Comparison of ENCODE assay signal across 8 cellular contexts in the genomic region with DNA sequence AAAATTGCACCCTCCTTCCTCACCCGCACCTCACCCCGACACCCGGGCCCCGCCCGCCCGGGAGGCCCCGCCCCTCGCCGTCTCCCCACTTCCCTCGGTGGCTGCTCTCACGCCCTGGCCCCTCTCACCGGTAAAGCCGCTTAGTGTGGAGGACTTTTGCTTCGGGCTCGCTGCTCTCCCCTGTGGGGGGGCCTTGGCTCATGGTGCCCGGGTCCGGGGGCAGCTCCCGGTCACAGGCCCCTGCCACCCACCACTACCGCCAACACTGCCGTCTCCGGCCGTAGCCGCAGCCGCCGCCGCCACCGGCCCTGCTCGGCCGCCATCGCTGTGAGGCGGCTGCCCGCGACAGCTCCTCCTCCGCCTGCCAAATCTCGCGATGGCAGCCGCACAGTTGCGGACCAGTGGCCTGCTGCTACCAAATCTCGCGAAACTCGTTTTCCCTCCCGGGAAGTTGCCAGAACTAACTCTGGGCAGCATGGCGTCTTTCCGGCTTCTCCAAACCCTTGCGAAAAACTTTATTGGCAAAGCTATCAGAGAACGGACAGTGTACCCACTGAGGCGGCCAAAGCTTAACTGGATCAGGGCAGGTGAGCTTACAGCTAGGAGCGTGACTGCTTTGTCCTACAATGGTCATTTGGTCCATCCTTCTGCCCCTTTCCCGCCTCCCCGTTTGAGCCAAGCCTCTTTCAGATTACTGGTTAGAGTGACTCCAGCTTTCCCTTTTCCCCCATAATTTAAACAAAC. TPM values are rescaled to one million over a fixed set of nuclear protein-coding genes. Genes with fewer than 3 reads are reported as not detected.
DNase-seq lines count a peak whose midpoint lies in the region; ATAC-seq, FAIRE-seq and TF ChIP-seq lines count a peak whose summit lies in the region.

A gene with protein sequence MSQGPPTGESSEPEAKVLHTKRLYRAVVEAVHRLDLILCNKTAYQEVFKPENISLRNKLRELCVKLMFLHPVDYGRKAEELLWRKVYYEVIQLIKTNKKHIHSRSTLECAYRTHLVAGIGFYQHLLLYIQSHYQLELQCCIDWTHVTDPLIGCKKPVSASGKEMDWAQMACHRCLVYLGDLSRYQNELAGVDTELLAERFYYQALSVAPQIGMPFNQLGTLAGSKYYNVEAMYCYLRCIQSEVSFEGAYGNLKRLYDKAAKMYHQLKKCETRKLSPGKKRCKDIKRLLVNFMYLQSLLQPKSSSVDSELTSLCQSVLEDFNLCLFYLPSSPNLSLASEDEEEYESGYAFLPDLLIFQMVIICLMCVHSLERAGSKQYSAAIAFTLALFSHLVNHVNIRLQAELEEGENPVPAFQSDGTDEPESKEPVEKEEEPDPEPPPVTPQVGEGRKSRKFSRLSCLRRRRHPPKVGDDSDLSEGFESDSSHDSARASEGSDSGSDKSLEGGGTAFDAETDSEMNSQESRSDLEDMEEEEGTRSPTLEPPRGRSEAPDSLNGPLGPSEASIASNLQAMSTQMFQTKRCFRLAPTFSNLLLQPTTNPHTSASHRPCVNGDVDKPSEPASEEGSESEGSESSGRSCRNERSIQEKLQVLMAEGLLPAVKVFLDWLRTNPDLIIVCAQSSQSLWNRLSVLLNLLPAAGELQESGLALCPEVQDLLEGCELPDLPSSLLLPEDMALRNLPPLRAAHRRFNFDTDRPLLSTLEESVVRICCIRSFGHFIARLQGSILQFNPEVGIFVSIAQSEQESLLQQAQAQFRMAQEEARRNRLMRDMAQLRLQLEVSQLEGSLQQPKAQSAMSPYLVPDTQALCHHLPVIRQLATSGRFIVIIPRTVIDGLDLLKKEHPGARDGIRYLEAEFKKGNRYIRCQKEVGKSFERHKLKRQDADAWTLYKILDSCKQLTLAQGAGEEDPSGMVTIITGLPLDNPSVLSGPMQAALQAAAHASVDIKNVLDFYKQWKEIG (minus strand): TSS at position 347 of the 744 bp plus-strand sequence. CDS start 145 bp downstream, at position 202.

- peaks cover 47% of the 10 kb centered on the region for H3K36me3 ChIP-seq in WERI-Rb-1
- H3K36me3 ChIP-seq in mammary epithelial cell (ENCODE audit: insufficient read depth, low read length) = peaks cover 21% of the 10 kb centered on the region
- H3K36me3 ChIP-seq in iPS-20b (ENCODE audit: insufficient read depth, low read depth, low read length) = peaks cover 29% of the 10 kb centered on the region
- peaks cover 0 to 13% of the 10 kb centered on the region in 2 donors for H3K36me3 ChIP-seq in small intestine (ENCODE audit: control insufficient read depth in 2 of 2, insufficient read depth in 2 of 2, low read length in 2 of 2)

- ATAC-seq in GM18873 (IDR thresholded peaks at IDR 0.05; ENCODE audit: low FRiP score, unreplicated experiment) = peak; percentile 78
- ATAC-seq in HG03139 (IDR thresholded peaks at IDR 0.05; ENCODE audit: unreplicated experiment) = peak; percentile 77

- DNase-seq in ACHN (peak; percentile 99), NCI-H2227 (lab: John Stamatoyannopoulos, UW; ENCODE audit: unreplicated experiment) (peak; percentile 99), WERI-Rb-1 (peak; percentile 100), mammary epithelial cell (peak; percentile 98), small intestine (peak; percentile 99)

- CTCF ChIA-PET in mammary epithelial cell (lab: Charles Lee; ENCODE audit: low non-redundant PET) = interaction anchor here (0.5 to 0.6 kb wide), 2 partner anchors 19 to 154 kb away, joined by 3 read pairs; no protein-coding TSS in a partner anchor

- TF ChIP-seq CTCF in WERI-Rb-1 (IDR thresholded peaks at IDR 0.05; ENCODE audit: low read depth, low read length) (no peak), mammary epithelial cell (conservative IDR thresholded peaks at IDR 0.05 in 1 of 2, IDR thresholded peaks at IDR 0.05 in 1 of 2; ENCODE audit: extremely low read depth in 1 of 2, insufficient read depth in 1 of 2, low read depth in 1 of 2, low read length in 2 of 2) (no peak)

- peaks cover 84% of the 10 kb centered on the region for H3K79me2 ChIP-seq in mammary epithelial cell (ENCODE audit: insufficient read depth, low read length)

- peak within 1 kb of the TSS; percentile 91 for H3K4me2 ChIP-seq in mammary epithelial cell (ENCODE audit: insufficient read depth, low read depth, low read length)

- intact Hi-C loops in mammary epithelial cell (cut with micrococcal nuclease) = loop anchor here (2.0 to 5.0 kb wide), 3 partner anchors 20 to 190 kb away; a partner anchor contains a TSS

- H3K9me3 ChIP-seq in WERI-Rb-1 (ENCODE audit: severe bottlenecking) (no peaks in the 10 kb centered on the region), mammary epithelial cell (replicated peaks; ENCODE audit: insufficient read depth, low read length) (no peaks in the 10 kb centered on the region), iPS-20b (ENCODE audit: insufficient read depth, low read depth, low read length) (no peaks in the 10 kb centered on the region), small intestine (ENCODE audit: control insufficient read depth, low read depth) (no peaks in the 10 kb centered on the region)

- in situ Hi-C loops in ACHN (cut with HindIII; ENCODE audit: low pct_ligation_motif_present, low pct_unique_long_range_greater_than_20kb, low sequenced_read_pairs) = no loop called here
- in situ Hi-C loops in mammary epithelial cell (cut with MboI; ENCODE audit: low sequenced_read_pairs in 2 of 2) = no loop called here

- H3K4me1 ChIP-seq in mammary epithelial cell (ENCODE audit: insufficient read depth, low read length) (peaks cover 38% of the 10 kb centered on the region), iPS-20b (ENCODE audit: insufficient read depth, low read length) (peaks cover 14% of the 10 kb centered on the region), small intestine (ENCODE audit: control insufficient read depth in 2 of 2, insufficient read depth in 1 of 2, low read depth in 1 of 2, low read length in 1 of 2) (peaks cover 4 to 5% of the 10 kb centered on the region in 2 donors)

- H3K27ac ChIP-seq in WERI-Rb-1 (peak within 1 kb of the TSS; percentile 98), mammary epithelial cell (ENCODE audit: insufficient read depth, low read depth, low read length) (peak within 1 kb of the TSS; percentile 68), iPS-20b (ENCODE audit: low read length) (peak within 1 kb of the TSS; percentile 92), small intestine (ENCODE audit: low read depth in 1 of 2, low read length in 1 of 2) (peak within 1 kb of the TSS; percentile 88 to 95)

- H4K20me1 ChIP-seq in mammary epithelial cell (ENCODE audit: insufficient read depth, low read length) = no peaks in the 10 kb centered on the region

- BruUV-seq in mammary epithelial cell (replicated peaks; lab: Mats Ljungman, UMichigan) = no TSS peak

- H3K4me3 ChIP-seq in WERI-Rb-1 (ENCODE audit: low read depth, low read length) = peak within 1 kb of the TSS; percentile 81
- peak within 1 kb of the TSS; percentile 73 to 93 (median 86) for H3K4me3 ChIP-seq in mammary epithelial cell (replicated peaks in 1 of 3; ENCODE audit: insufficient read depth in 1 of 3, low read depth in 2 of 3, low read length in 3 of 3)
- H3K4me3 ChIP-seq in iPS-20b (ENCODE audit: low read length) = peak within 1 kb of the TSS; percentile 89
- H3K4me3 ChIP-seq in small intestine (ENCODE audit: low read depth in 1 of 2, low read length in 2 of 2) = peak within 1 kb of the TSS; percentile 58 to 78

- H3K27me3 ChIP-seq in WERI-Rb-1 (ENCODE audit: insufficient read depth, low read depth, severe bottlenecking) = no peaks in the 10 kb centered on the region
- H3K27me3 ChIP-seq in mammary epithelial cell (ENCODE audit: insufficient read depth, low read length) = no peaks in the 10 kb centered on the region
- H3K27me3 ChIP-seq in iPS-20b (ENCODE audit: insufficient read depth, low read length) = no peaks in the 10 kb centered on the region
- no peaks in the 10 kb centered on the region for H3K27me3 ChIP-seq in small intestine (ENCODE audit: control insufficient read depth in 2 of 2, insufficient read depth in 2 of 2, low read length in 2 of 2)

- WGBS in mammary epithelial cell (ENCODE audit: low coverage, missing lambda C conversion rate) = 4% methylated on average over 39 of the region's 50 CpGs
- WGBS in small intestine, 3 donors = 0 to 1% (median 1%) methylated on average over 46 to 50 of the region's 50 CpGs

- H2AFZ ChIP-seq in mammary epithelial cell (ENCODE audit: low read depth, low read length) = peak within 1 kb of the TSS; percentile 96

- FAIRE-seq in small intestine (lab: Jason Lieb, UNC) = no peak

- H3K9ac ChIP-seq in mammary epithelial cell (ENCODE audit: insufficient read depth, low read length) (peak within 1 kb of the TSS; percentile 85), iPS-20b (ENCODE audit: low read depth, low read length) (peak within 1 kb of the TSS; percentile 93)

- dilution Hi-C loops in mammary epithelial cell (cut with HindIII; ENCODE audit: low sequenced_read_pairs) = no loop called here

RNA-seq across cellular contexts. Expression of the gene that starts here (rescaled TPM):
- total RNA-seq in mammary epithelial cell = 10 to 100 TPM; 74.5 to 76.7 TPM
- polyA plus RNA-seq in mammary epithelial cell (25.5 TPM), small intestine (10 to 100 TPM; 30.0 to 57.0 (median 33.0) TPM)
- polyA minus RNA-seq in mammary epithelial cell = 46.2 TPM

Comparison
In these comparisons a context has a peak if more than half of its experiments do, and no peak if none do; other contexts are left out.
1. Peak in every context shown above with its lines: DNase-seq, ATAC-seq, H3K4me3 ChIP-seq and H3K27ac ChIP-seq.